In the genomic region with DNA sequence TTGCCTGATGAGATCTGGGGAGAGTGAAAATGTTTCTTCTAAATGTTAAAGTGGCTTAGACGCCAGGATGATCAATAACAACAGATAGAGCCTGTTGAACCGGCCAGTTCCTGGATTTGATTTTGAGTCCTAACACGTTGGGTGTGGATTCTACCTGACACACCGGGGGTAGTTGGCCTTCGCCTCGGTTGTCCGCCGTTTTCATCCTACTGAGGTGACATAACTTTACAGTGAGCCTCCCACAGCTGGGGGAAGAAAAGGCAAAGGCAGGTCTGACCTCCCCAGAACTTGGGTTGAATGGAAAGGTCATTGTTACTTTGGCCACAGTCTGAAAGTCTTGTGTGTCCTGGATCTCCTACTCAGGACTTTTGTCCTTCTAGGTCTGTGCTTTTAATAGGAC, we compare ENCODE assay signal across 8 cellular contexts. TPM values are rescaled to one million over a fixed set of nuclear protein-coding genes. Genes with fewer than 3 reads are reported as not detected.
DNase-seq lines count a peak whose midpoint lies in the region; ATAC-seq, FAIRE-seq and TF ChIP-seq lines count a peak whose summit lies in the region.

No MANE protein-coding gene starts in this region.

- TF ChIP-seq POLR2A in HepG2 (IDR thresholded peaks at IDR 0.05; ENCODE audit: insufficient read depth in 1 of 2, low read depth in 2 of 2, low read length in 2 of 2) = no peak

- WGBS in adipose tissue, 3 donors = 43 to 48% (median 44%) methylated on average over 8 of the region's 8 CpGs
- WGBS in HepG2 (ENCODE audit: low lambda C conversion rate) = 2% methylated on average over 8 of the region's 8 CpGs
- WGBS in thymus = 72% methylated on average over 8 of the region's 8 CpGs

- no peak overlapping the region for H2AFZ ChIP-seq in HepG2 (ENCODE audit: low read length)

- no peak for TF ChIP-seq CTCF in HepG2 (CRISPR knock-in tag; IDR thresholded peaks at IDR 0.05)

- no peak for TF ChIP-seq RAD21 in HepG2 (CRISPR knock-in tag; IDR thresholded peaks at IDR 0.05)

- peaks cover 31% of the 10 kb centered on the region for H3K4me1 Mint-ChIP-seq in activated CD4-positive, alpha-beta T cell treated with anti-CD3 and anti-CD28 coated beads for 36 hours

- H3K27me3 Mint-ChIP-seq in activated CD4-positive, alpha-beta T cell treated with anti-CD3 and anti-CD28 coated beads for 36 hours = no peaks in the 10 kb centered on the region

- in situ Hi-C loops in HepG2 (cut with HindIII; ENCODE audit: extremely low pct_ligation_motif_present, low pct_unique_long_range_greater_than_20kb) = no loop called here

- H3K4me3 ChIP-seq in HepG2 (replicated peaks in 1 of 3; ENCODE audit: insufficient read depth in 1 of 3, low read depth in 2 of 3, low read length in 3 of 3) (peak overlapping the region; percentile 66 to 80 (median 74)), thymus (ENCODE audit: low read length) (peak overlapping the region; percentile 94)

- H3K9me3 ChIP-seq in HepG2 (ENCODE audit: low read length) (no peaks in the 10 kb centered on the region), thymus (ENCODE audit: control insufficient read depth) (no peaks in the 10 kb centered on the region)

- H3K79me2 ChIP-seq in HepG2 (ENCODE audit: insufficient read depth, low read length) = peaks cover 28% of the 10 kb centered on the region

- H3K27me3 ChIP-seq in HepG2 (ENCODE audit: control insufficient read depth in 1 of 2, insufficient read depth in 2 of 2, low read length in 2 of 2) (no peaks in the 10 kb centered on the region), thymus (ENCODE audit: control insufficient read depth, insufficient read depth) (no peaks in the 10 kb centered on the region)

- H3K27ac ChIP-seq in adipose tissue (ENCODE audit: low read depth, low read length) (peak overlapping the region; percentile 55), HepG2 (ENCODE audit: extremely low read length, insufficient read depth, low read length) (peak overlapping the region; percentile 97), thymus (ENCODE audit: low read depth) (no peak overlapping the region)

- no peak for DNase-seq in activated CD4-positive, alpha-beta T cell treated with anti-CD3 and anti-CD28 coated beads for 36 hours
- DNase-seq in activated CD4-positive, alpha-beta T cell treated with anti-CD3 and anti-CD28 coated beads for 1 hour = no peak
- DNase-seq in HepG2 (ENCODE audit: low spot score) (no peak), activated gamma-delta T cell (lab: John Stamatoyannopoulos, UW) (no peak), DMS153 (lab: John Stamatoyannopoulos, UW) (no peak)

- peak overlapping the region; percentile 97 for H3K4me2 ChIP-seq in HepG2 (ENCODE audit: low read depth, low read length)

- H3K4me3 Mint-ChIP-seq in activated CD4-positive, alpha-beta T cell treated with anti-CD3 and anti-CD28 coated beads for 36 hours = peak overlapping the region; percentile 86

- H3K36me3 Mint-ChIP-seq in activated CD4-positive, alpha-beta T cell treated with anti-CD3 and anti-CD28 coated beads for 36 hours (ENCODE audit: low read depth) = peaks cover 32% of the 10 kb centered on the region

- intact Hi-C loops in activated CD4-positive, alpha-beta T cell treated with anti-CD3 and anti-CD28 coated beads for 36 hours (cut with DNase I, micrococcal nuclease) = no loop called here
- intact Hi-C loops in HepG2 (cut with micrococcal nuclease; ENCODE audit: unreplicated experiment) = no loop called here

- ATAC-seq in activated CD4-positive, alpha-beta T cell treated with anti-CD3 and anti-CD28 coated beads for 36 hours = no peak
- ATAC-seq in HepG2 = no peak
- no peak for ATAC-seq in HG02840 (IDR thresholded peaks at IDR 0.05; ENCODE audit: low FRiP score, unreplicated experiment)

- H3K36me3 ChIP-seq in HepG2 (replicated peaks in 1 of 2; ENCODE audit: control insufficient read depth in 1 of 2, insufficient read depth in 2 of 2, low read length in 2 of 2) = peaks cover 4 to 21% of the 10 kb centered on the region in 2 experiments; a peak in 3 of 5 replicates
- H3K36me3 ChIP-seq in thymus (ENCODE audit: control insufficient read depth, insufficient read depth) = peaks cover 18% of the 10 kb centered on the region

- H3K9me3 Mint-ChIP-seq in activated CD4-positive, alpha-beta T cell treated with anti-CD3 and anti-CD28 coated beads for 36 hours (ENCODE audit: low read depth) = no peaks in the 10 kb centered on the region

- POLR2A ChIA-PET in activated CD4-positive, alpha-beta T cell treated with anti-CD3 and anti-CD28 coated beads for 36 hours (lab: Charles Lee) = interaction anchor here (0.6 to 0.9 kb wide), 2 partner anchors 24 to 747 kb away, joined by 3 to 5 read pairs; no protein-coding TSS in a partner anchor
- POLR2A ChIA-PET in HepG2 (lab: Yijun Ruan, JAX) = interaction anchor here (4.4 kb wide), 1 partner anchor 12 kb away, joined by 65 read pairs; no protein-coding TSS in a partner anchor

- TSS peak; percentile 74 for BruUV-seq in HepG2 (replicated peaks; lab: Mats Ljungman, UMichigan)

- peak overlapping the region; percentile 78 for H3K27ac Mint-ChIP-seq in activated CD4-positive, alpha-beta T cell treated with anti-CD3 and anti-CD28 coated beads for 36 hours

- H3K4me1 ChIP-seq in HepG2 (ENCODE audit: insufficient read depth, low read length) = peaks cover 33% of the 10 kb centered on the region
- peaks cover 13% of the 10 kb centered on the region for H3K4me1 ChIP-seq in thymus (ENCODE audit: control insufficient read depth, insufficient read depth, low read length)

- TF ChIP-seq EP300 in HepG2 (IDR thresholded peaks at IDR 0.05; ENCODE audit: low read depth in 2 of 2, low read length in 2 of 2) = no peak
- TF ChIP-seq EP300 in HepG2 (CRISPR knock-in tag; IDR thresholded peaks at IDR 0.05; ENCODE audit: borderline replicate concordance) = no peak

- no peaks in the 10 kb centered on the region for H4K20me1 ChIP-seq in HepG2 (ENCODE audit: insufficient read depth, low read length)

- FAIRE-seq in HepG2 (lab: Jason Lieb, UNC) = peak; percentile 30

- H3K9ac ChIP-seq in HepG2 (ENCODE audit: insufficient read depth, low read depth, low read length) = peak overlapping the region; percentile 82

- CTCF ChIA-PET in activated CD4-positive, alpha-beta T cell treated with anti-CD3 and anti-CD28 coated beads for 36 hours (lab: Charles Lee) = interaction anchor here (0.6 to 1.8 kb wide), 5 partner anchors 11 to 230 kb away, joined by 3 to 5 read pairs (median 3); no protein-coding TSS in a partner anchor
- CTCF ChIA-PET in HepG2 (lab: Yijun Ruan, JAX; ENCODE audit: low intra/inter-chr PET ratio, low total read pairs) = no interaction called here

RNA-seq across cellular contexts. Expression of a gene that starts 1.1 kb away (rescaled TPM):
- 10 to 100 TPM; 91.6 to 93.7 TPM for total RNA-seq in activated CD4-positive, alpha-beta T cell treated with anti-CD3 and anti-CD28 coated beads for 36 hours
- polyA plus RNA-seq in adipose tissue (100 to 1,000 TPM in 2 of 3 donors, 10 to 100 TPM in 1; 54.1 to 306 (median 120) TPM), HepG2 (2011; rRNA removed) (64.8 and 67.5 TPM in 2 replicates), thymus (48.9 TPM)
- 210 and 242 TPM in 2 replicates for total RNA-seq in HepG2 (2016; rRNA removed; fragmentation: Illumina TruSeq; extraction: Trizol)
- total RNA-seq in HepG2 (2016; cell fraction: cytosol; rRNA removed; fragmentation: Illumina TruSeq; extraction: Trizol; ENCODE audit: low read depth) = 63.5 and 72.1 TPM in 2 replicates
- total RNA-seq in HepG2 (2016; cell fraction: insoluble cytoplasmic fraction; rRNA removed; fragmentation: Illumina TruSeq; extraction: Trizol) = 212 TPM in 2 replicates
- 131 and 149 TPM in 2 replicates for total RNA-seq in HepG2 (2016; cell fraction: membrane; rRNA removed; fragmentation: Illumina TruSeq; extraction: Trizol)
- total RNA-seq in HepG2 (2016; cell fraction: nucleus; rRNA removed; fragmentation: Illumina TruSeq; extraction: Trizol) = 134 TPM in 2 replicates
- polyA plus RNA-seq in HepG2 (2011; cell fraction: cytosol; rRNA removed) = 60.1 and 64.5 TPM in 2 replicates
- 37.3 and 39.4 TPM in 2 replicates for polyA plus RNA-seq in HepG2 (2011; cell fraction: nucleus; rRNA removed)
- polyA plus RNA-seq in HepG2 (2012) = 112 and 139 TPM in 2 replicates
- 80.6 and 88.6 TPM in 2 replicates for polyA plus RNA-seq in HepG2 (2016; cell fraction: cytosol; fragmentation: Illumina TruSeq; extraction: Trizol; ENCODE audit: low read depth)
- polyA plus RNA-seq in HepG2 (2016; cell fraction: insoluble cytoplasmic fraction; fragmentation: Illumina TruSeq; extraction: Trizol; ENCODE audit: low read depth) = 270 and 293 TPM in 2 replicates
- polyA plus RNA-seq in HepG2 (2016; cell fraction: membrane; fragmentation: Illumina TruSeq; extraction: Trizol; ENCODE audit: low read depth) = 132 and 155 TPM in 2 replicates
- 206 and 219 TPM in 2 replicates for polyA plus RNA-seq in HepG2 (2016; cell fraction: nucleus; fragmentation: Illumina TruSeq; extraction: Trizol; ENCODE audit: insufficient read depth, low read depth)
- polyA minus RNA-seq in HepG2 (2011; rRNA and poly(A)+ RNA removed; ENCODE audit: low replicate concordance) = 119 and 158 TPM in 2 replicates
- polyA minus RNA-seq in HepG2 (2011; cell fraction: cytosol; rRNA and poly(A)+ RNA removed) = 59.4 and 61.6 TPM in 2 replicates
- polyA minus RNA-seq in HepG2 (2011; cell fraction: nucleus; rRNA and poly(A)+ RNA removed) = 35.2 and 45.2 TPM in 2 replicates

RNA-seq across cellular contexts. Expression of a gene that starts 30.2 kb away (rescaled TPM):
- total RNA-seq in activated CD4-positive, alpha-beta T cell treated with anti-CD3 and anti-CD28 coated beads for 36 hours = 10 to 100 TPM; 18.1 to 22.8 TPM
- polyA plus RNA-seq in adipose tissue (10 to 100 TPM in 1 of 3 donors, 1 to 10 TPM in 2; 7.6 to 14.1 (median 9.7) TPM), HepG2 (2011; rRNA removed) (2.9 and 3.3 TPM in 2 replicates), thymus (17.2 TPM)
- 22.0 and 24.9 TPM in 2 replicates for total RNA-seq in HepG2 (2016; rRNA removed; fragmentation: Illumina TruSeq; extraction: Trizol)
- total RNA-seq in HepG2 (2016; cell fraction: cytosol; rRNA removed; fragmentation: Illumina TruSeq; extraction: Trizol; ENCODE audit: low read depth) = 32.3 and 41.2 TPM in 2 replicates
- 18.1 and 23.2 TPM in 2 replicates for total RNA-seq in HepG2 (2016; cell fraction: insoluble cytoplasmic fraction; rRNA removed; fragmentation: Illumina TruSeq; extraction: Trizol)
- 41.4 and 43.7 TPM in 2 replicates for total RNA-seq in HepG2 (2016; cell fraction: membrane; rRNA removed; fragmentation: Illumina TruSeq; extraction: Trizol)
- 8.1 and 10.8 TPM in 2 replicates for total RNA-seq in HepG2 (2016; cell fraction: nucleus; rRNA removed; fragmentation: Illumina TruSeq; extraction: Trizol)
- 3.8 and 4.5 TPM in 2 replicates for polyA plus RNA-seq in HepG2 (2011; cell fraction: cytosol; rRNA removed)
- 2.8 and 3.7 TPM in 2 replicates for polyA plus RNA-seq in HepG2 (2011; cell fraction: nucleus; rRNA removed)
- polyA plus RNA-seq in HepG2 (2012) = 5.0 and 10.5 TPM in 2 replicates
- polyA plus RNA-seq in HepG2 (2016; cell fraction: cytosol; fragmentation: Illumina TruSeq; extraction: Trizol; ENCODE audit: low read depth) = 49.6 and 69.4 TPM in 2 replicates
- 33.2 and 38.1 TPM in 2 replicates for polyA plus RNA-seq in HepG2 (2016; cell fraction: insoluble cytoplasmic fraction; fragmentation: Illumina TruSeq; extraction: Trizol; ENCODE audit: low read depth)
- 55.5 and 60.0 TPM in 2 replicates for polyA plus RNA-seq in HepG2 (2016; cell fraction: membrane; fragmentation: Illumina TruSeq; extraction: Trizol; ENCODE audit: low read depth)
- polyA plus RNA-seq in HepG2 (2016; cell fraction: nucleus; fragmentation: Illumina TruSeq; extraction: Trizol; ENCODE audit: insufficient read depth, low read depth) = 17.3 and 17.4 TPM in 2 replicates
- polyA minus RNA-seq in HepG2 (2011; rRNA and poly(A)+ RNA removed; ENCODE audit: low replicate concordance) = 5.9 and 8.9 TPM in 2 replicates
- polyA minus RNA-seq in HepG2 (2011; cell fraction: cytosol; rRNA and poly(A)+ RNA removed) = 1.5 and 2.0 TPM in 2 replicates
- 1.0 and 3.9 TPM in 2 replicates for polyA minus RNA-seq in HepG2 (2011; cell fraction: nucleus; rRNA and poly(A)+ RNA removed)

RNA-seq across cellular contexts. Expression of a gene that starts 49.8 kb away (rescaled TPM):
- total RNA-seq in activated CD4-positive, alpha-beta T cell treated with anti-CD3 and anti-CD28 coated beads for 36 hours = under 1 TPM in 1 of 2 experiments, not detected in 1; 0.16 TPM
- under 1 TPM in 2 of 3 donors, not detected in 1; 0.14 to 0.34 TPM for polyA plus RNA-seq in adipose tissue
- 0.62 TPM in 1 of 2 replicates, not detected in the other for total RNA-seq in HepG2 (2016; rRNA removed; fragmentation: Illumina TruSeq; extraction: Trizol)
- total RNA-seq in HepG2 (2016; cell fraction: cytosol; rRNA removed; fragmentation: Illumina TruSeq; extraction: Trizol; ENCODE audit: low read depth) = not detected in 2 replicates
- total RNA-seq in HepG2 (2016; cell fraction: insoluble cytoplasmic fraction; rRNA removed; fragmentation: Illumina TruSeq; extraction: Trizol) = 0.61 TPM in 1 of 2 replicates, not detected in the other
- total RNA-seq in HepG2 (2016; cell fraction: membrane; rRNA removed; fragmentation: Illumina TruSeq; extraction: Trizol) = 0.15 and 0.21 TPM in 2 replicates
- 0.78 and 1.1 TPM in 2 replicates for total RNA-seq in HepG2 (2016; cell fraction: nucleus; rRNA removed; fragmentation: Illumina TruSeq; extraction: Trizol)
- 0.08 and 0.11 TPM in 2 replicates for polyA plus RNA-seq in HepG2 (2011; rRNA removed)
- 0.08 and 0.09 TPM in 2 replicates for polyA plus RNA-seq in HepG2 (2011; cell fraction: cytosol; rRNA removed)
- polyA plus RNA-seq in HepG2 (2011; cell fraction: nucleus; rRNA removed) = 0.24 and 0.29 TPM in 2 replicates
- 0.31 and 0.40 TPM in 2 replicates for polyA plus RNA-seq in HepG2 (2012)
- 0.11 and 0.46 TPM in 2 replicates for polyA plus RNA-seq in HepG2 (2016; cell fraction: cytosol; fragmentation: Illumina TruSeq; extraction: Trizol; ENCODE audit: low read depth)
- 0.50 TPM in 1 of 2 replicates, not detected in the other for polyA plus RNA-seq in HepG2 (2016; cell fraction: insoluble cytoplasmic fraction; fragmentation: Illumina TruSeq; extraction: Trizol; ENCODE audit: low read depth)
- 0.21 and 0.36 TPM in 2 replicates for polyA plus RNA-seq in HepG2 (2016; cell fraction: membrane; fragmentation: Illumina TruSeq; extraction: Trizol; ENCODE audit: low read depth)
- 0.81 and 1.9 TPM in 2 replicates for polyA plus RNA-seq in HepG2 (2016; cell fraction: nucleus; fragmentation: Illumina TruSeq; extraction: Trizol; ENCODE audit: insufficient read depth, low read depth)
- polyA minus RNA-seq in HepG2 (2011; rRNA and poly(A)+ RNA removed; ENCODE audit: low replicate concordance) = not detected in 2 replicates
- not detected in 2 replicates for polyA minus RNA-seq in HepG2 (2011; cell fraction: cytosol; rRNA and poly(A)+ RNA removed)
- 0.39 TPM in 1 of 2 replicates, not detected in the other for polyA minus RNA-seq in HepG2 (2011; cell fraction: nucleus; rRNA and poly(A)+ RNA removed)
- polyA plus RNA-seq in thymus = 0.71 TPM
